14 cellular contexts compared by ENCODE assay signal in genomic region chr19:28292822-28293500, GRCh38.
DNase-seq lines count a peak whose midpoint lies in the region; TF ChIP-seq lines count a peak whose summit lies in the region.
"Had no signal": no experiment of that assay in that cellular context is flagged by ENCODE, and none has a peak within 500 bp of the region (broad histone marks: within the 10 kb centered on the region; RNA-seq: fewer than 3 reads in every experiment).

No MANE protein-coding gene starts in this region.

- in situ Hi-C loops in KBM-7 (cut with MboI; ENCODE audit: low pct_unique_long_range_greater_than_20kb, low sequenced_read_pairs): no loop called here

- no peaks in the 10 kb centered on the region; the same call in 1 of the 2 replicates for H3K27me3 ChIP-seq in MG63
- H3K27me3 ChIP-seq: adrenal gland, suprapubic skin had no signal

- H3K4me3 ChIP-seq in mesodermal cell (ENCODE audit: extremely low read depth, insufficient read depth, low read length, poor library complexity, severe bottlenecking) (no peak overlapping the region), MG63 (no peak overlapping the region)
- H3K4me3 ChIP-seq: adrenal gland, gastroesophageal sphincter, sigmoid colon, suprapubic skin had no signal

- H3K36me3 ChIP-seq in mesodermal cell (ENCODE audit: control insufficient read depth, insufficient read depth, low read length) (no peaks in the 10 kb centered on the region), MG63 (no peaks in the 10 kb centered on the region)
- H3K36me3 ChIP-seq: adrenal gland, gastroesophageal sphincter, sigmoid colon, suprapubic skin had no signal

- WGBS in mesodermal cell (ENCODE audit: insufficient coverage in 2 of 2), 2 experiments: 46 to 49% methylated on average over 6 to 7 of the region's 10 CpGs

- H3K4me1 ChIP-seq in mesodermal cell (ENCODE audit: control insufficient read depth, insufficient read depth, low read length, poor library complexity, severe bottlenecking): peaks cover 19% of the 10 kb centered on the region
- H3K4me1 ChIP-seq: adrenal gland had no signal

- DNase-seq in DMS153 (lab: John Stamatoyannopoulos, UW): peak; percentile 87
- peak; percentile 84 for DNase-seq in NCI-H1092 treated with DMSO at 0.1 percent for 48 hours (lab: John Stamatoyannopoulos, UW)
- DNase-seq in NCI-H2107 treated with DMSO at 0.1 percent for 48 hours (lab: John Stamatoyannopoulos, UW; ENCODE audit: unreplicated experiment): no peak
- no peak for DNase-seq in COR-L47 (lab: John Stamatoyannopoulos, UW)
- DNase-seq in MG63: no peak
- DNase-seq in KBM-7: no peak
- DNase-seq: activated CD4-positive, alpha-beta memory T cell treated with anti-CD3 and anti-CD28 coated beads, Interleukin-2, amount 10 ng/mL, durations not matched to agents 7 days and 5 days; adrenal gland; DMS53; sigmoid colon had no signal

- H3K27ac ChIP-seq in VCaP: peak overlapping the region; percentile 99
- peak overlapping the region; percentile 41 for H3K27ac ChIP-seq in mesodermal cell (ENCODE audit: low read depth, low read length, severe bottlenecking)
- H3K27ac ChIP-seq: adrenal gland, gastroesophageal sphincter, sigmoid colon, suprapubic skin had no signal

- no peak for TF ChIP-seq CTCF in VCaP (conservative IDR thresholded peaks at IDR 0.05)

- H3K9me3 ChIP-seq in mesodermal cell (ENCODE audit: control insufficient read depth, low read length) (no peaks in the 10 kb centered on the region), MG63 (no peaks in the 10 kb centered on the region)
- H3K9me3 ChIP-seq: adrenal gland, gastroesophageal sphincter, sigmoid colon, suprapubic skin had no signal

Comparison
In these comparisons a context has a peak if more than half of its experiments do, and no peak if none do; other contexts are left out.
1. DNase-seq: peak in DMS153 (single experiment) and NCI-H1092 treated with DMSO at 0.1 percent for 48 hours (single experiment); none in NCI-H2107 treated with DMSO at 0.1 percent for 48 hours (single experiment), COR-L47 (single experiment), MG63 (single experiment) and KBM-7 (single experiment).